Comparison of ENCODE assay signal across 8 cellular contexts in genomic region chr2:189440644-189440946, GRCh38. TPM values are rescaled to one million over a fixed set of nuclear protein-coding genes. Genes with fewer than 3 reads are reported as not detected.
DNase-seq lines count a peak whose midpoint lies in the region; ATAC-seq lines count a peak whose summit lies in the region.

No MANE protein-coding gene starts in this region.

- peaks cover 3% of the 10 kb centered on the region for H3K27me3 Mint-ChIP-seq in activated T-helper 1 cell treated with anti-CD3 and anti-CD28 coated beads, Interleukin-12 subunit alpha, Interleukin-12 subunit beta, Interleukin-2, Interleukin-4 antibody, amounts not matched to agents 30 ng/mL and 10 ng/mL and 1 ng/mL, durations not matched to agents 14 hours and 24 hours and 36 hours (ENCODE audit: insufficient read depth)

- peak overlapping the region; percentile 99 for H3K27ac Mint-ChIP-seq in activated T-helper 1 cell treated with anti-CD3 and anti-CD28 coated beads, Interleukin-12 subunit alpha, Interleukin-12 subunit beta, Interleukin-2, Interleukin-4 antibody, amounts not matched to agents 30 ng/mL and 10 ng/mL and 1 ng/mL, durations not matched to agents 14 hours and 24 hours and 36 hours

- intact Hi-C loops in activated T-helper 1 cell treated with anti-CD3 and anti-CD28 coated beads, Interleukin-12 subunit alpha, Interleukin-12 subunit beta, Interleukin-2, Interleukin-4 antibody, amounts not matched to agents 30 ng/mL and 10 ng/mL and 1 ng/mL, durations not matched to agents 14 hours and 24 hours and 36 hours (cut with micrococcal nuclease): loop anchor here (2.0 to 10.0 kb wide), 8 partner anchors 138 to 1856 kb away; partner anchors contain the start of genes GLS, MFSD6, NEMP2 and STAT1

- H3K9me3 Mint-ChIP-seq in activated T-helper 1 cell treated with anti-CD3 and anti-CD28 coated beads, Interleukin-12 subunit alpha, Interleukin-12 subunit beta, Interleukin-2, Interleukin-4 antibody, amounts not matched to agents 30 ng/mL and 10 ng/mL and 1 ng/mL, durations not matched to agents 14 hours and 24 hours and 36 hours: no peaks in the 10 kb centered on the region

- H3K4me3 ChIP-seq in iPS-11a (ENCODE audit: low read depth, low read length): peak overlapping the region; percentile 91

- no peak for DNase-seq in activated T-helper 1 cell treated with anti-CD3 and anti-CD28 coated beads, Interleukin-12 subunit alpha, Interleukin-12 subunit beta, Interleukin-2, Interleukin-4 antibody, amounts not matched to agents 30 ng/mL and 10 ng/mL and 1 ng/mL, durations not matched to agents 14 hours and 24 hours and 36 hours (ENCODE audit: low spot score)
- no peak for DNase-seq in stimulated activated naive CD8-positive, alpha-beta T cell treated with anti-CD3 and anti-CD28 coated beads, Interleukin-15, Interleukin-2, amounts not matched to agents 100 U/mL and 50 U/mL, for 24 hours
- DNase-seq in NCI-H1417 treated with DMSO at 0.1 percent for 48 hours (lab: John Stamatoyannopoulos, UW) (no peak), SIG-M5 treated with dmso at 0.1 percent for 504 hours (lab: John Stamatoyannopoulos, UW; ENCODE audit: unreplicated experiment) (no peak)
- no peak for DNase-seq in stimulated activated CD4-positive, alpha-beta T cell treated with anti-CD3 and anti-CD28 coated beads, Interleukin-4, amount 100 ng/mL, for 1 hour

- peaks cover 2% of the 10 kb centered on the region for H3K36me3 Mint-ChIP-seq in activated T-helper 1 cell treated with anti-CD3 and anti-CD28 coated beads, Interleukin-12 subunit alpha, Interleukin-12 subunit beta, Interleukin-2, Interleukin-4 antibody, amounts not matched to agents 30 ng/mL and 10 ng/mL and 1 ng/mL, durations not matched to agents 14 hours and 24 hours and 36 hours (ENCODE audit: low read depth)

- H3K4me3 Mint-ChIP-seq in activated T-helper 1 cell treated with anti-CD3 and anti-CD28 coated beads, Interleukin-12 subunit alpha, Interleukin-12 subunit beta, Interleukin-2, Interleukin-4 antibody, amounts not matched to agents 30 ng/mL and 10 ng/mL and 1 ng/mL, durations not matched to agents 14 hours and 24 hours and 36 hours: no peak overlapping the region

- H3K4me1 Mint-ChIP-seq in activated T-helper 1 cell treated with anti-CD3 and anti-CD28 coated beads, Interleukin-12 subunit alpha, Interleukin-12 subunit beta, Interleukin-2, Interleukin-4 antibody, amounts not matched to agents 30 ng/mL and 10 ng/mL and 1 ng/mL, durations not matched to agents 14 hours and 24 hours and 36 hours (ENCODE audit: low read depth): peaks cover 8% of the 10 kb centered on the region

- peak; percentile 22 for ATAC-seq in GM19043 (IDR thresholded peaks at IDR 0.05; ENCODE audit: low read depth, unreplicated experiment)
- peak; percentile 24 for ATAC-seq in HG03039 (IDR thresholded peaks at IDR 0.05; ENCODE audit: unreplicated experiment)
- ATAC-seq in stimulated activated naive CD8-positive, alpha-beta T cell treated with anti-CD3 and anti-CD28 coated beads, Interleukin-15, Interleukin-2, amounts not matched to agents 100 U/mL and 50 U/mL, for 24 hours: peak; percentile 1

RNA-seq across cellular contexts. Expression of gene WDR75, which starts 0.7 kb away (rescaled TPM):
- 108 and 112 TPM in 2 replicates for total RNA-seq in activated T-helper 1 cell treated with anti-CD3 and anti-CD28 coated beads, Interleukin-12 subunit alpha, Interleukin-12 subunit beta, Interleukin-2, Interleukin-4 antibody, amounts not matched to agents 30 ng/mL and 10 ng/mL and 1 ng/mL, durations not matched to agents 14 hours and 24 hours and 36 hours
